8 cellular contexts compared by ENCODE assay signal in genomic region chr3:133475245-133476010, GRCh38.
DNase-seq lines count a peak whose midpoint lies in the region; ATAC-seq and TF ChIP-seq lines count a peak whose summit lies in the region.

No MANE protein-coding gene starts in this region.

- peak; percentile 40 for DNase-seq in NCI-H345 (lab: John Stamatoyannopoulos, UW)
- DNase-seq in NCI-H345 treated with DMSO at 0.1 percent for 48 hours (lab: John Stamatoyannopoulos, UW; ENCODE audit: unreplicated experiment): no peak
- DNase-seq in NCI-H2171 (lab: John Stamatoyannopoulos, UW): peak; percentile 36
- DNase-seq in right lobe of liver: peak in 2 of 3 donors; percentile 74 to 76
- no peak for DNase-seq in occipital lobe (lab: John Stamatoyannopoulos, UW)
- DNase-seq in left colon: no peak
- no peak for DNase-seq in foreskin keratinocyte

- H3K36me3 ChIP-seq in right lobe of liver: no peaks in the 10 kb centered on the region

- H3K27me3 ChIP-seq in right lobe of liver (no peaks in the 10 kb centered on the region), foreskin keratinocyte (no peaks in the 10 kb centered on the region)

- no peak overlapping the region for H3K4me3 ChIP-seq in right lobe of liver

- TF ChIP-seq POLR2A in right lobe of liver (IDR thresholded peaks at IDR 0.05): no peak

- intact Hi-C loops in right lobe of liver (cut with DNase I) (no loop called here), left colon (cut with DNase I, micrococcal nuclease) (no loop called here)

- WGBS in right lobe of liver (ENCODE audit: insufficient coverage, low coverage, low lambda C conversion rate, missing lambda C conversion rate): 43% methylated on average over 3 of the region's 5 CpGs

- no peak for TF ChIP-seq CTCF in right lobe of liver (IDR thresholded peaks at IDR 0.05)
- TF ChIP-seq CTCF in foreskin keratinocyte (conservative IDR thresholded peaks at IDR 0.05): no peak

- no peaks in the 10 kb centered on the region for H3K9me3 ChIP-seq in right lobe of liver

- peaks cover 0 to 11% (median 0%) of the 10 kb centered on the region in 4 donors for H3K4me1 ChIP-seq in right lobe of liver
- peaks cover 11% of the 10 kb centered on the region for H3K4me1 ChIP-seq in foreskin keratinocyte

- peak; percentile 78 for ATAC-seq in HG02571 (IDR thresholded peaks at IDR 0.05; ENCODE audit: unreplicated experiment)
- peak; percentile 79 to 94 (median 89) for ATAC-seq in right lobe of liver
- no peak for ATAC-seq in left colon
- ATAC-seq in foreskin keratinocyte: no peak

- H3K27ac ChIP-seq in right lobe of liver (peak overlapping the region in 1 of 3 donors; percentile 29), foreskin keratinocyte (no peak overlapping the region)

Comparison
In these comparisons a context has a peak if more than half of its experiments do, and no peak if none do; other contexts are left out.
1. DNase-seq: peak in NCI-H345 (single experiment), NCI-H2171 (single experiment) and right lobe of liver (2 of 3); none in NCI-H345 treated with DMSO at 0.1 percent for 48 hours (single experiment), occipital lobe (single experiment), left colon (0 of 2) and foreskin keratinocyte (0 of 2).
2. ATAC-seq: peak in HG02571 (single experiment) and right lobe of liver (4 of 4); none in left colon (single experiment) and foreskin keratinocyte (single experiment).